In the genomic region with DNA sequence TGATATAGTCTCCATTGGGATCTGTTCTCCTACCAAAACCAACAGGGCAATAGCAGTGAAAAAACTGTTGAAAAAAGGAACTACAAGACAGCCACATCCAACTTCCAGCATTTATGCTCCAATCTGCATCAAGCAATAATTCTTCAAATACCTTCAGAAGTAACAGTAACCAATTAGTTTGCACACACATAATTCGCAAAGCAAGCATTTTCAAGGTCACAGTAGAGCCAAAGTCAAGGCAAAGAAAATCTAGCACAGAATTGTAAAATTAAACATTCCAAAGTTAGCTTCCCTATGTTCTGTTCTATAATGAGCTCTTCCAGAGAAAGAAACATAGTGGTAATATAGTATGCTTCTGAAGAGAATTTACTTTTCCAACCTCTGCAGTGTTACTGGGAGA, we compare ENCODE assay signal across 21 cellular contexts. TPM values are rescaled to one million over a fixed set of nuclear protein-coding genes. Genes with fewer than 3 reads are reported as not detected.
DNase-seq lines count a peak whose midpoint lies in the region; ATAC-seq, FAIRE-seq and TF ChIP-seq lines count a peak whose summit lies in the region.
"Had no signal": no experiment of that assay in that cellular context is flagged by ENCODE, and none has a peak within 500 bp of the region (broad histone marks: within the 10 kb centered on the region; RNA-seq: fewer than 3 reads in every experiment).

No MANE protein-coding gene starts in this region.

- peaks cover 36% of the 10 kb centered on the region; the same call in 2 of the 3 replicates for H3K36me3 ChIP-seq in K562 (ENCODE audit: control insufficient read depth, insufficient read depth, low read length)

- POLR2A ChIA-PET in A549 (lab: Yijun Ruan, JAX): interaction anchor here (2.5 kb wide), 1 partner anchor 11 kb away, joined by 7 read pairs; the partner anchor contains the start of gene MTERF2
- POLR2A ChIA-PET in K562 (lab: Yijun Ruan, JAX): no interaction called here

- no peak for TF ChIP-seq POLR2A in A549 (IDR thresholded peaks at IDR 0.05; ENCODE audit: low read length)
- TF ChIP-seq POLR2A in K562 (conservative IDR thresholded peaks at IDR 0.05): no peak

- no peak for TF ChIP-seq CTCF in A549 (IDR thresholded peaks at IDR 0.05)
- TF ChIP-seq CTCF in K562 (IDR thresholded peaks at IDR 0.05 in 2 of 3, conservative IDR thresholded peaks at IDR 0.05 in 1 of 3; ENCODE audit: insufficient read depth in 2 of 3, low read depth in 1 of 3, low read length in 3 of 3): no peak

- H3K9me3 ChIP-seq in A549 (no peaks in the 10 kb centered on the region), K562 (replicated peaks; ENCODE audit: control insufficient read depth, insufficient read depth, low read depth, low read length) (no peaks in the 10 kb centered on the region)
- H3K9me3 ChIP-seq: Caco-2 had no signal

- no peak overlapping the region for H3K27ac ChIP-seq in A549
- H3K27ac ChIP-seq in K562 (ENCODE audit: extremely low read depth, low read depth, low read length): no peak overlapping the region
- H3K27ac ChIP-seq: BLaER1 treated with 17β-estradiol and CSF1 and Interleukin-3, amounts not matched to agents 10 nM and 100 nM; C4-2B had no signal

- WGBS in A549 (ENCODE audit: missing lambda C conversion rate): 95% methylated on average over 1 of the region's 1 CpG
- WGBS in K562 (ENCODE audit: insufficient coverage, low coverage, missing lambda C conversion rate): 100% methylated on average over 1 of the region's 1 CpG

- no TSS peak for BruUV-seq in K562 (replicated peaks; lab: Mats Ljungman, UMichigan)

- ATAC-seq in A549 (no peak), K562 (no peak), HG02623 (IDR thresholded peaks at IDR 0.05; ENCODE audit: unreplicated experiment) (no peak)
- ATAC-seq: CD8-positive, alpha-beta T cell; GM12878 had no signal

- H4K20me1 ChIP-seq in K562 (replicated peaks; ENCODE audit: control insufficient read depth, insufficient read depth, low read length): no peaks in the 10 kb centered on the region
- H4K20me1 ChIP-seq: BLaER1 treated with 17β-estradiol and CSF1 and Interleukin-3, amounts not matched to agents 10 nM and 100 nM had no signal

- FAIRE-seq in A549 (lab: Jason Lieb, UNC) (peak; percentile 18), G401.6 (lab: Jason Lieb, UNC) (peak; percentile 19), K562 (lab: Jason Lieb, UNC) (no peak)
- FAIRE-seq: A204.1, D721Med, GM12878, GM12892, GM18507 had no signal

- CTCF ChIA-PET in A549 (lab: Yijun Ruan, JAX) (interaction anchor here (1.5 kb wide), 1 partner anchor 134 kb away, joined by 3 read pairs; no protein-coding TSS in a partner anchor), K562 (lab: Yijun Ruan, JAX; ENCODE audit: low intra/inter-chr PET ratio) (no interaction called here)

- H3K4me2 ChIP-seq in A549 (no peak overlapping the region), K562 (ENCODE audit: insufficient read depth, low read length) (no peak overlapping the region)
- H3K4me2 ChIP-seq: BLaER1 treated with 17β-estradiol and CSF1 and Interleukin-3, amounts not matched to agents 10 nM and 100 nM had no signal

- no peaks in the 10 kb centered on the region for H3K27me3 ChIP-seq in K562 (ENCODE audit: control insufficient read depth in 2 of 2, insufficient read depth in 2 of 2, low read length in 2 of 2)
- H3K27me3 ChIP-seq: BLaER1 treated with 17β-estradiol and CSF1 and Interleukin-3, amounts not matched to agents 10 nM and 100 nM had no signal

- DNase-seq in A549 (ENCODE audit: low read depth in 1 of 2, low spot score in 1 of 2) (no peak), K562 (ENCODE audit: extremely low read depth in 1 of 4, low spot score in 3 of 4) (no peak), SK-N-DZ (ENCODE audit: low spot score) (no peak)
- DNase-seq in stimulated activated CD4-positive, alpha-beta T cell treated with anti-CD3 and anti-CD28 coated beads, Interleukin-2, amount 100 ng/mL, for 24 hours: no peak
- DNase-seq: 8988T; AML-193; Caco-2; Calu3; CD4-positive, alpha-beta T cell; CD8-positive, alpha-beta T cell; DMS79 treated with DMSO at 0.1 percent for 48 hours; GDM1 had no signal

- H3K9ac ChIP-seq in K562 (ENCODE audit: insufficient read depth in 1 of 2, low read depth in 2 of 2, low read length in 2 of 2): no peak overlapping the region
- H3K9ac ChIP-seq: BLaER1 treated with 17β-estradiol and CSF1 and Interleukin-3, amounts not matched to agents 10 nM and 100 nM had no signal

- H3K79me2 ChIP-seq in K562 (ENCODE audit: control insufficient read depth, insufficient read depth, low read length): no peaks in the 10 kb centered on the region

- in situ Hi-C loops in K562 (cut with MboI): no loop called here

- intact Hi-C loops in K562 (cut with micrococcal nuclease): no loop called here

- TF ChIP-seq EP300 in A549 (IDR thresholded peaks at IDR 0.05) (no peak), K562 (IDR thresholded peaks at IDR 0.05; ENCODE audit: low read length) (no peak)

- TF ChIP-seq RAD21 in A549 (conservative IDR thresholded peaks at IDR 0.05 in 1 of 2, IDR thresholded peaks at IDR 0.05 in 1 of 2) (no peak), K562 (CRISPR knock-in tag; conservative IDR thresholded peaks at IDR 0.05 in 1 of 2, IDR thresholded peaks at IDR 0.05 in 1 of 2) (no peak)

- H3K4me1 ChIP-seq in A549 (peaks cover 16% of the 10 kb centered on the region), K562 (replicated peaks in 1 of 2; ENCODE audit: control insufficient read depth in 2 of 2, insufficient read depth in 2 of 2, low read length in 2 of 2) (no peaks in the 10 kb centered on the region)
- H3K4me1 ChIP-seq: BLaER1 treated with 17β-estradiol and CSF1 and Interleukin-3, amounts not matched to agents 10 nM and 100 nM had no signal

- no peaks in the 10 kb centered on the region for H3K9me1 ChIP-seq in K562 (ENCODE audit: control insufficient read depth, insufficient read depth, low read length)

- H3K4me3 ChIP-seq in A549 (no peak overlapping the region), K562 (no peak overlapping the region)
- H3K4me3 ChIP-seq: BLaER1 treated with 17β-estradiol and CSF1 and Interleukin-3, amounts not matched to agents 10 nM and 100 nM; GM12878 had no signal

- no peak overlapping the region for H2AFZ ChIP-seq in K562 (ENCODE audit: low read depth, low read length)

TF ChIP-seq in A549, 52 proteins besides CTCF, POLR2A, EP300 and RAD21 (continues in another document):
- TF ChIP-seq SREBF2 (IDR thresholded peaks at IDR 0.05): no peak

RNA-seq across cellular contexts. Expression of gene MTERF2, which starts 11.0 kb away (rescaled TPM):
- 10.6 and 13.9 TPM in 2 replicates for polyA plus RNA-seq in A549 (2011; rRNA removed)
- 4.6 and 5.5 TPM in 2 replicates for polyA plus RNA-seq in A549 (2012; cell fraction: cytosol; rRNA removed)
- 4.0 and 6.6 TPM in 2 replicates for polyA plus RNA-seq in A549 (2012; cell fraction: nucleus; rRNA removed)
- polyA plus RNA-seq in A549 (2017; fragmentation: RNase III; extraction: RNeasy Plus Mini Kit Qiagen cat#74134 plus additional on column Dnase treatment): 11.7 to 14.5 TPM (median 12.2 TPM) in 3 replicates
- 3.8 and 4.6 TPM in 2 replicates for polyA minus RNA-seq in A549 (2011; rRNA and poly(A)+ RNA removed)
- total RNA-seq in K562 (2011; cell fraction: chromatin; rRNA removed; ENCODE audit: low replicate concordance): 17.7 and 36.2 TPM in 2 replicates
- total RNA-seq in K562 (2011; cell fraction: nucleolus; rRNA removed): 12.2 and 16.4 TPM in 2 replicates
- 24.3 and 33.8 TPM in 2 replicates for total RNA-seq in K562 (2011; cell fraction: nucleoplasm; rRNA removed)
- total RNA-seq in K562 (2014; rRNA removed): 26.4 and 35.9 TPM in 2 replicates
- 29.6 and 34.7 TPM in 2 replicates for total RNA-seq in K562 (2014; rRNA removed; fragmentation: Illumina TruSeq; extraction: Trizol)
- 34.1 and 37.0 TPM in 2 replicates for total RNA-seq in K562 (2015; rRNA removed; fragmentation: Illumina TruSeq; extraction: Trizol)
- total RNA-seq in K562 (2021): 30.3 and 33.7 TPM in 2 replicates
- polyA plus RNA-seq in K562 (2011; rRNA removed): 28.3 and 33.2 TPM in 2 replicates
- polyA plus RNA-seq in K562 (2011; cell fraction: cytosol; rRNA removed): 4.7 and 14.0 TPM in 2 replicates
- 43.6 and 46.2 TPM in 2 replicates for polyA plus RNA-seq in K562 (2011; cell fraction: nucleus; rRNA removed)
- polyA plus RNA-seq in K562 (2012): 21.4 and 28.5 TPM in 2 replicates
- 32.5 and 39.5 TPM in 2 replicates for polyA plus RNA-seq in K562 (2014; fragmentation: Illumina TruSeq; extraction: Trizol)
- 10 to 100 TPM; 10.0 to 11.6 TPM for polyA plus RNA-seq in K562 (2014; fragmentation: Nextera tagmentation; extraction: Ambion mirVana)
- polyA plus RNA-seq in K562 (2014; rRNA removed): 55.3 and 63.2 TPM in 2 replicates
- polyA minus RNA-seq in K562 (2011; rRNA and poly(A)+ RNA removed): 14.2 and 15.7 TPM in 2 replicates
- 8.3 TPM in 2 replicates for polyA minus RNA-seq in K562 (2011; cell fraction: cytosol; rRNA and poly(A)+ RNA removed)
- 11.4 and 18.4 TPM in 2 replicates for polyA minus RNA-seq in K562 (2011; cell fraction: nucleus; rRNA and poly(A)+ RNA removed)
- 36.4 and 39.4 TPM in 2 replicates for polyA plus RNA-seq in SK-N-DZ (2014; cell fraction: cytosol; rRNA removed)
- 33.6 and 35.6 TPM in 2 replicates for polyA plus RNA-seq in SK-N-DZ (2014; cell fraction: nucleus; rRNA removed)

RNA-seq across cellular contexts. Expression of gene TMEM263, which starts 42.2 kb away (rescaled TPM):
- polyA plus RNA-seq in A549 (2011; rRNA removed) (35.9 and 45.6 TPM in 2 replicates), A549 (2017; fragmentation: RNase III; extraction: RNeasy Plus Mini Kit Qiagen cat#74134 plus additional on column Dnase treatment) (31.9 to 33.7 TPM (median 33.4 TPM) in 3 replicates), K562 (2011; rRNA removed) (36.7 and 37.8 TPM in 2 replicates), K562 (2014; fragmentation: Illumina TruSeq; extraction: Trizol) (22.3 and 24.4 TPM in 2 replicates), K562 (2014; fragmentation: Nextera tagmentation; extraction: Ambion mirVana) (10 to 100 TPM; 14.8 to 17.8 TPM), K562 (2014; rRNA removed) (12.6 and 13.7 TPM in 2 replicates)
- 7.7 and 10.6 TPM in 2 replicates for polyA plus RNA-seq in A549 (2012; cell fraction: cytosol; rRNA removed)
- polyA plus RNA-seq in A549 (2012; cell fraction: nucleus; rRNA removed): 5.6 and 5.9 TPM in 2 replicates
- 25.8 and 31.7 TPM in 2 replicates for polyA minus RNA-seq in A549 (2011; rRNA and poly(A)+ RNA removed)
- 16.9 and 65.5 TPM in 2 replicates for total RNA-seq in K562 (2011; cell fraction: chromatin; rRNA removed; ENCODE audit: low replicate concordance)
- total RNA-seq in K562 (2011; cell fraction: nucleolus; rRNA removed): 8.3 and 13.7 TPM in 2 replicates
- total RNA-seq in K562 (2011; cell fraction: nucleoplasm; rRNA removed): 27.2 and 42.5 TPM in 2 replicates
- total RNA-seq in K562 (2014; rRNA removed) (14.8 and 18.7 TPM in 2 replicates), K562 (2014; rRNA removed; fragmentation: Illumina TruSeq; extraction: Trizol) (31.6 and 35.0 TPM in 2 replicates), K562 (2015; rRNA removed; fragmentation: Illumina TruSeq; extraction: Trizol) (24.1 and 26.4 TPM in 2 replicates), K562 (2021) (26.7 and 27.4 TPM in 2 replicates)
- 11.5 and 19.9 TPM in 2 replicates for polyA plus RNA-seq in K562 (2011; cell fraction: cytosol; rRNA removed)
- 12.5 and 19.9 TPM in 2 replicates for polyA plus RNA-seq in K562 (2011; cell fraction: nucleus; rRNA removed)
- polyA plus RNA-seq in K562 (2012): 21.6 and 24.9 TPM in 2 replicates
- polyA minus RNA-seq in K562 (2011; rRNA and poly(A)+ RNA removed): 67.2 and 88.0 TPM in 2 replicates
- 27.7 and 36.7 TPM in 2 replicates for polyA minus RNA-seq in K562 (2011; cell fraction: cytosol; rRNA and poly(A)+ RNA removed)
- 11.0 and 29.5 TPM in 2 replicates for polyA minus RNA-seq in K562 (2011; cell fraction: nucleus; rRNA and poly(A)+ RNA removed)
- polyA plus RNA-seq in SK-N-DZ (2014; cell fraction: cytosol; rRNA removed): 25.4 and 26.7 TPM in 2 replicates
- 12.8 and 13.8 TPM in 2 replicates for polyA plus RNA-seq in SK-N-DZ (2014; cell fraction: nucleus; rRNA removed)

Comparison
In these comparisons a context has a peak if more than half of its experiments do, and no peak if none do; other contexts are left out.
1. Of the 35 proteins assayed by ChIP-seq in both K562 and A549: peak only in K562: none; only in A549: MAFK; in both: none; in neither: 34.